In the genomic region with DNA sequence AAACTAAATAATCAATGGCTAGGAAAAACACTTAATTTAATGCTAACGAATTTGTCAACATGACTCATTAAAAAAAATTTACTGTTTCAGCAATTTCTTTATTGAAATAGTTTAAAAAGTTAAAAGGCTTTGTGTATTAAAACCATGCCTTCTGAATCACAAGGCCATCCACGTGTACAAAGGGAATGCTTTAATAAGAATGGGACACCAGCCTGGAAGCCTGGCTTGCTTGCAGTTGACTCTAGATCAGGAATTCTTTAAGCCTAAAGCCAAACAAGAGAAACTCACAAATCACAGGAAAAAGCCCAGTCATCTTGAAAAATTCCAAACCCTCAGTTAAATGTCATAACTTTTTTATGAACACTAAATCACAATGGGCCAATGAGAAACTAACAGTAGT, we compare ENCODE assay signal across 11 cellular contexts.
DNase-seq lines count a peak whose midpoint lies in the region; ATAC-seq, FAIRE-seq and TF ChIP-seq lines count a peak whose summit lies in the region.
"Had no signal": no experiment of that assay in that cellular context is flagged by ENCODE, and none has a peak within 500 bp of the region (broad histone marks: within the 10 kb centered on the region; RNA-seq: fewer than 3 reads in every experiment).

No MANE protein-coding gene starts in this region.

- no peaks in the 10 kb centered on the region for H3K4me1 ChIP-seq in pancreas
- H3K4me1 ChIP-seq: prostate gland had no signal

- DNase-seq in EL: peak; percentile 86
- DNase-seq in glomerular endothelial cell (ENCODE audit: extremely low read depth, low read depth, low spot score): peak; percentile 22
- no peak for DNase-seq in pancreas
- no peak for DNase-seq in WERI-Rb-1
- DNase-seq in SK-N-DZ (ENCODE audit: low spot score): no peak
- no peak for DNase-seq in NCI-H2029 (lab: John Stamatoyannopoulos, UW)
- no peak for DNase-seq in glomerular visceral epithelial cell (ENCODE audit: extremely low spot score)

- H3K27ac ChIP-seq in pancreas: no peak overlapping the region
- H3K27ac ChIP-seq in WERI-Rb-1: no peak overlapping the region
- H3K27ac ChIP-seq: prostate gland had no signal

- H3K4me3 ChIP-seq in pancreas: no peak overlapping the region
- H3K4me3 ChIP-seq in WERI-Rb-1 (ENCODE audit: low read depth, low read length): no peak overlapping the region
- H3K4me3 ChIP-seq: prostate gland had no signal

- intact Hi-C loops in pancreas (cut with DNase I): no loop called here

- peak; percentile 57 for FAIRE-seq in pancreas (lab: Jason Lieb, UNC)
- FAIRE-seq: GM18507, keratinocyte had no signal

- TF ChIP-seq CTCF in pancreas (IDR thresholded peaks at IDR 0.05): no peak
- no peak for TF ChIP-seq CTCF in WERI-Rb-1 (IDR thresholded peaks at IDR 0.05; ENCODE audit: low read depth, low read length)

- ATAC-seq in SK-N-SH treated with all-trans-retinoic acid at 6 μM for 48 hours (peak; percentile 94), pancreas (no peak)

- WGBS in pancreas, 2 donors: 68 to 76% methylated on average over 2 of the region's 2 CpGs

- H3K9me3 ChIP-seq in pancreas (no peaks in the 10 kb centered on the region), WERI-Rb-1 (ENCODE audit: severe bottlenecking) (no peaks in the 10 kb centered on the region)
- H3K9me3 ChIP-seq: prostate gland had no signal

- no peaks in the 10 kb centered on the region for H3K36me3 ChIP-seq in pancreas
- H3K36me3 ChIP-seq in WERI-Rb-1: peaks cover 3% of the 10 kb centered on the region; the same call in 1 of the 2 replicates
- H3K36me3 ChIP-seq: prostate gland had no signal

- no peaks in the 10 kb centered on the region for H3K27me3 ChIP-seq in pancreas
- no peaks in the 10 kb centered on the region for H3K27me3 ChIP-seq in WERI-Rb-1 (ENCODE audit: insufficient read depth, low read depth, severe bottlenecking)

TF ChIP-seq in SK-N-SH treated with all-trans-retinoic acid at 6 μM for 48 hours, 23 proteins besides CTCF, POLR2A, EP300 and RAD21:
- TF ChIP-seq, protein P1, sequence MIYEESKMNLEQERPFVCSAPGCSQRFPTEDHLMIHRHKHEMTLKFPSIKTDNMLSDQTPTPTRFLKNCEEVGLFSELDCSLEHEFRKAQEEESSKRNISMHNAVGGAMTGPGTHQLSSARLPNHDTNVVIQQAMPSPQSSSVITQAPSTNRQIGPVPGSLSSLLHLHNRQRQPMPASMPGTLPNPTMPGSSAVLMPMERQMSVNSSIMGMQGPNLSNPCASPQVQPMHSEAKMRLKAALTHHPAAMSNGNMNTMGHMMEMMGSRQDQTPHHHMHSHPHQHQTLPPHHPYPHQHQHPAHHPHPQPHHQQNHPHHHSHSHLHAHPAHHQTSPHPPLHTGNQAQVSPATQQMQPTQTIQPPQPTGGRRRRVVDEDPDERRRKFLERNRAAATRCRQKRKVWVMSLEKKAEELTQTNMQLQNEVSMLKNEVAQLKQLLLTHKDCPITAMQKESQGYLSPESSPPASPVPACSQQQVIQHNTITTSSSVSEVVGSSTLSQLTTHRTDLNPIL (CRISPR knock-in tag; IDR thresholded peaks at IDR 0.05; ENCODE audit: low read depth): no peak
- no peak for TF ChIP-seq CSDC2 (CRISPR knock-in tag; IDR thresholded peaks at IDR 0.05)
- no peak for TF ChIP-seq ZFP3 (CRISPR knock-in tag; IDR thresholded peaks at IDR 0.05)
- TF ChIP-seq ISL1 (CRISPR knock-in tag; IDR thresholded peaks at IDR 0.05): peak; percentile 49

Comparison
In these comparisons a context has a peak if more than half of its experiments do, and no peak if none do; other contexts are left out.
1. DNase-seq: peak in EL (single experiment) and glomerular endothelial cell (single experiment); none in pancreas (0 of 6), WERI-Rb-1 (single experiment), SK-N-DZ (single experiment), NCI-H2029 (single experiment) and glomerular visceral epithelial cell (single experiment).